In the genomic region with DNA sequence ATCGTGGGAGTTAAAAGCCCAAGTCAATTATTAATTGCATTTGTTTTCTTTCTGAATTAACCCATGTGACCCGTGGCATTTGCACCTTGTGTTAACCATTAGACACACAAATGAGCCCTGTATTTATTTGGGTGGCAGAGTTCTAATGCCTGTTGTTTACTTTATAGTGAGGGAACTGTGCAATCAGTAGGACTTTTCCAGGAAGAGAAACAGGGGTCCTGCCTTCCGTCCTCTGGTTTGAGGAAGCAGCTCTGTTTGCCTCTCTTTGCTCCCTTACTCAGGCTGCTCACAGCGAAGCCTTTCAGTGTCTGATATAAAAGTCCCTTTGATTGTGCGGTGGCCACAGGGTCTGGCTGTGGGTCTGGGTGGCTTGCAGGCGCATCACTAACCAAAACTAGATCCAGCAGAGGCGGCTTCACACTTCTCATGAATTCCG, we compare ENCODE assay signal across 17 cellular contexts.
DNase-seq lines count a peak whose midpoint lies in the region; ATAC-seq and TF ChIP-seq lines count a peak whose summit lies in the region.
"Had no signal": no experiment of that assay in that cellular context is flagged by ENCODE, and none has a peak within 500 bp of the region (broad histone marks: within the 10 kb centered on the region; RNA-seq: fewer than 3 reads in every experiment).

No MANE protein-coding gene starts in this region.

- TF ChIP-seq CTCF in left ventricle myocardium inferior (IDR thresholded peaks at IDR 0.05; ENCODE audit: borderline replicate concordance) (no peak), neural progenitor cell (IDR thresholded peaks at IDR 0.05) (no peak)

- peaks cover 8% of the 10 kb centered on the region for H3K4me1 Mint-ChIP-seq in neural progenitor cell
- H3K4me1 Mint-ChIP-seq: activated CD8-positive, alpha-beta memory T cell treated with anti-CD3 and anti-CD28 coated beads, Interleukin-2, amount 10 ng/mL, durations not matched to agents 7 days and 5 days; activated naive CD4-positive, alpha-beta T cell treated with anti-CD3 and anti-CD28 coated beads, Interleukin-2, amount 50 U/mL, for 24 hours; memory B cell had no signal

- DNase-seq in left ventricle myocardium inferior (no peak), Right ventricle myocardium inferior (ENCODE audit: missing footprints) (no peak), hippocampal formation (lab: John Stamatoyannopoulos, UW) (peak; percentile 62 to 89), neural progenitor cell (ENCODE audit: low spot score) (no peak), NCI-H748 (lab: John Stamatoyannopoulos, UW; ENCODE audit: unreplicated experiment) (no peak), GOT3 (lab: John Stamatoyannopoulos, UW) (no peak)
- DNase-seq: activated CD8-positive, alpha-beta memory T cell treated with anti-CD3 and anti-CD28 coated beads, Interleukin-2, amount 10 ng/mL, durations not matched to agents 7 days and 5 days; cortex of kidney; NCI-H1105 treated with DMSO at 0.1 percent for 48 hours; NCI-H524 treated with DMSO at 0.1 percent for 48 hours; upper lobe of left lung had no signal

- H3K27me3 Mint-ChIP-seq in neural progenitor cell (ENCODE audit: insufficient read depth, low read depth): peaks cover 4% of the 10 kb centered on the region
- H3K27me3 Mint-ChIP-seq: activated CD8-positive, alpha-beta memory T cell treated with anti-CD3 and anti-CD28 coated beads, Interleukin-2, amount 10 ng/mL, durations not matched to agents 7 days and 5 days; activated naive CD4-positive, alpha-beta T cell treated with anti-CD3 and anti-CD28 coated beads, Interleukin-2, amount 50 U/mL, for 24 hours had no signal

- no peaks in the 10 kb centered on the region for H4K20me1 ChIP-seq in neural progenitor cell (ENCODE audit: low read depth)

- H3K9ac ChIP-seq in neural progenitor cell: no peak overlapping the region

- H3K4me1 ChIP-seq in left ventricle myocardium inferior (peaks cover 16% of the 10 kb centered on the region), neural progenitor cell (peaks cover 13% of the 10 kb centered on the region), urinary bladder (ENCODE audit: insufficient read depth) (no peaks in the 10 kb centered on the region)

- H2AFZ ChIP-seq in neural progenitor cell (replicated peaks): peak overlapping the region; percentile 80

- H3K4me2 ChIP-seq in neural progenitor cell: no peak overlapping the region
- H3K4me2 ChIP-seq: smooth muscle cell had no signal

- WGBS in urinary bladder: 59% methylated on average over 8 of the region's 8 CpGs

- H3F3A ChIP-seq in neural progenitor cell (ENCODE audit: low read depth): no peaks in the 10 kb centered on the region

- H3K4me3 ChIP-seq in left ventricle myocardium inferior: no peak overlapping the region
- no peak overlapping the region for H3K4me3 ChIP-seq in neural progenitor cell
- no peak overlapping the region for H3K4me3 ChIP-seq in urinary bladder (ENCODE audit: low read depth, low read length)
- H3K4me3 ChIP-seq: gastroesophageal sphincter, smooth muscle cell, upper lobe of left lung had no signal

- H3K9me3 ChIP-seq in left ventricle myocardium inferior (replicated peaks): no peaks in the 10 kb centered on the region
- H3K9me3 ChIP-seq in neural progenitor cell (ENCODE audit: low read depth): no peaks in the 10 kb centered on the region
- H3K9me3 ChIP-seq: gastroesophageal sphincter, upper lobe of left lung had no signal

- intact Hi-C loops in left ventricle myocardium inferior (cut with micrococcal nuclease): no loop called here
- intact Hi-C loops in Right ventricle myocardium inferior (cut with DNase I): no loop called here

- H3K36me3 Mint-ChIP-seq in neural progenitor cell: no peaks in the 10 kb centered on the region
- H3K36me3 Mint-ChIP-seq: activated CD8-positive, alpha-beta memory T cell treated with anti-CD3 and anti-CD28 coated beads, Interleukin-2, amount 10 ng/mL, durations not matched to agents 7 days and 5 days had no signal

- no peak for ATAC-seq in Right ventricle myocardium inferior
- no peak for ATAC-seq in HG02571 (IDR thresholded peaks at IDR 0.05; ENCODE audit: unreplicated experiment)
- ATAC-seq: activated CD8-positive, alpha-beta memory T cell treated with anti-CD3 and anti-CD28 coated beads, Interleukin-2, amount 10 ng/mL, durations not matched to agents 7 days and 5 days; gastroesophageal sphincter had no signal

- H3K27me3 ChIP-seq in left ventricle myocardium inferior (ENCODE audit: low read depth): no peaks in the 10 kb centered on the region
- H3K27me3 ChIP-seq in neural progenitor cell: no peaks in the 10 kb centered on the region
- H3K27me3 ChIP-seq: gastroesophageal sphincter, upper lobe of left lung had no signal

- H3K9me3 Mint-ChIP-seq in neural progenitor cell: no peaks in the 10 kb centered on the region
- H3K9me3 Mint-ChIP-seq: activated naive CD4-positive, alpha-beta T cell treated with anti-CD3 and anti-CD28 coated beads, Interleukin-2, amount 50 U/mL, for 24 hours had no signal

- H3K36me3 ChIP-seq in left ventricle myocardium inferior (no peaks in the 10 kb centered on the region), neural progenitor cell (no peaks in the 10 kb centered on the region), urinary bladder (ENCODE audit: insufficient read depth) (no peaks in the 10 kb centered on the region)
- H3K36me3 ChIP-seq: gastroesophageal sphincter, upper lobe of left lung had no signal

- H3K4me3 Mint-ChIP-seq in neural progenitor cell: no peak overlapping the region
- H3K4me3 Mint-ChIP-seq: activated CD8-positive, alpha-beta memory T cell treated with anti-CD3 and anti-CD28 coated beads, Interleukin-2, amount 10 ng/mL, durations not matched to agents 7 days and 5 days; activated naive CD4-positive, alpha-beta T cell treated with anti-CD3 and anti-CD28 coated beads, Interleukin-2, amount 50 U/mL, for 24 hours; memory B cell had no signal

- no peaks in the 10 kb centered on the region for H3K79me2 ChIP-seq in neural progenitor cell (ENCODE audit: low read depth)

- H3K27ac ChIP-seq in left ventricle myocardium inferior (replicated peaks) (peak overlapping the region; percentile 40), neural progenitor cell (no peak overlapping the region), urinary bladder (ENCODE audit: low read depth) (peak overlapping the region; percentile 44)
- H3K27ac ChIP-seq: upper lobe of left lung had no signal

- H3K27ac Mint-ChIP-seq in neural progenitor cell: no peak overlapping the region
- H3K27ac Mint-ChIP-seq: activated CD8-positive, alpha-beta memory T cell treated with anti-CD3 and anti-CD28 coated beads, Interleukin-2, amount 10 ng/mL, durations not matched to agents 7 days and 5 days; activated naive CD4-positive, alpha-beta T cell treated with anti-CD3 and anti-CD28 coated beads, Interleukin-2, amount 50 U/mL, for 24 hours; memory B cell had no signal

Comparison
In these comparisons a context has a peak if more than half of its experiments do, and no peak if none do; other contexts are left out.
1. DNase-seq: peak in hippocampal formation (2 of 2); none in left ventricle myocardium inferior (single experiment), Right ventricle myocardium inferior (single experiment), neural progenitor cell (single experiment), NCI-H748 (single experiment) and GOT3 (single experiment).